ENCODE assay signal across 10 cellular contexts in genomic region chr11:70324354-70325115, GRCh38. TPM values are rescaled to one million over a fixed set of nuclear protein-coding genes. Genes with fewer than 3 reads are reported as not detected.
DNase-seq lines count a peak whose midpoint lies in the region; ATAC-seq and TF ChIP-seq lines count a peak whose summit lies in the region.
"Had no signal": no experiment of that assay in that cellular context is flagged by ENCODE, and none has a peak within 500 bp of the region (broad histone marks: within the 10 kb centered on the region; RNA-seq: fewer than 3 reads in every experiment).

No MANE protein-coding gene starts in this region.

- H3K27ac Mint-ChIP-seq in brain = peak overlapping the region; percentile 19 to 90 (median 75)

- TF ChIP-seq POLR2A in stomach (IDR thresholded peaks at IDR 0.05) = no peak

- TF ChIP-seq CTCF in GM13976 (IDR thresholded peaks at IDR 0.05; ENCODE audit: borderline replicate concordance, control extremely low read depth, extremely low read depth, insufficient read depth, missing control alignments) = no peak
- no peak for TF ChIP-seq CTCF in brain (conservative IDR thresholded peaks at IDR 0.05)
- TF ChIP-seq CTCF in stomach (IDR thresholded peaks at IDR 0.05) = no peak

- DNase-seq in GM13976 (ENCODE audit: low spot score) (peak; percentile 78), posterior vena cava (ENCODE audit: low spot score) (peak; percentile 67), hepatic stellate cell (ENCODE audit: low spot score) (no peak), stomach (no peak)
- DNase-seq: activated T-cell treated with anti-CD3 and anti-CD28 coated beads for 4 hours, right cardiac atrium had no signal

- ATAC-seq in GM21717 (IDR thresholded peaks at IDR 0.05; ENCODE audit: unreplicated experiment) (peak; percentile 74), HG03571 (IDR thresholded peaks at IDR 0.05; ENCODE audit: unreplicated experiment) (no peak), HG02763 (IDR thresholded peaks at IDR 0.05; ENCODE audit: unreplicated experiment) (no peak)

- peak overlapping the region in 1 of 5 donors; percentile 20 for H3K27ac ChIP-seq in stomach

- intact Hi-C loops in posterior vena cava (cut with DNase I) (no loop called here), stomach (cut with DNase I; ENCODE audit: low total_unique reads) (no loop called here)

- H3K36me3 ChIP-seq in stomach = peaks cover 14 to 97% (median 89%) of the 10 kb centered on the region in 4 donors

- no peaks in the 10 kb centered on the region for H3K27me3 Mint-ChIP-seq in brain

- no peak for TF ChIP-seq EP300 in stomach (IDR thresholded peaks at IDR 0.05)

- H3K4me1 Mint-ChIP-seq in brain = peaks cover 22% of the 10 kb centered on the region

- peaks cover 0 to 39% (median 2%) of the 10 kb centered on the region in 4 donors for H3K4me1 ChIP-seq in stomach

- H3K4me3 Mint-ChIP-seq in brain = no peak overlapping the region

- no peak overlapping the region for H3K4me3 ChIP-seq in stomach

- no peaks in the 10 kb centered on the region for H3K9me3 ChIP-seq in stomach

- no peaks in the 10 kb centered on the region for H3K27me3 ChIP-seq in stomach

- WGBS in stomach, 5 donors = 89 to 92% (median 90%) methylated on average over 10 of the region's 10 CpGs

- in situ Hi-C loops in GM13976 (cut with MboI; ENCODE audit: low sequenced_read_pairs, unreplicated experiment) = no loop called here

- H3K36me3 Mint-ChIP-seq in brain = peaks cover 51% of the 10 kb centered on the region

- no peaks in the 10 kb centered on the region for H3K9me3 Mint-ChIP-seq in brain

RNA-seq across cellular contexts. Expression of gene PPFIA1, which starts 54.0 kb away (rescaled TPM):
- polyA plus RNA-seq in brain (ENCODE audit: insufficient read depth, low read depth, low replicate concordance) (27.5 TPM), stomach (10 to 100 TPM; 10.8 to 13.2 (median 12.8) TPM)
- total RNA-seq in posterior vena cava (10 to 100 TPM; 53.7 to 55.3 TPM), stomach (100 to 1,000 TPM in 1 of 5 donors, 10 to 100 TPM in 4; 29.8 to 108 (median 47.2) TPM)

Comparison
In these comparisons a context has a peak if more than half of its experiments do, and no peak if none do; other contexts are left out.
1. DNase-seq: peak in GM13976 (single experiment) and posterior vena cava (single experiment); none in hepatic stellate cell (single experiment) and stomach (single experiment).